ENCODE assay signal across 19 cellular contexts in genomic region chr3:188817920-188818239, GRCh38.
DNase-seq lines count a peak whose midpoint lies in the region; ATAC-seq and TF ChIP-seq lines count a peak whose summit lies in the region.
"Had no signal": no experiment of that assay in that cellular context is flagged by ENCODE, and none has a peak within 500 bp of the region (broad histone marks: within the 10 kb centered on the region; RNA-seq: fewer than 3 reads in every experiment).

No MANE protein-coding gene starts in this region.

- BruUV-seq in MCF 10A (replicated peaks; lab: Mats Ljungman, UMichigan) = no TSS peak
- no TSS peak for BruUV-seq in mammary epithelial cell (replicated peaks; lab: Mats Ljungman, UMichigan)

- TF ChIP-seq CTCF in MCF 10A (IDR thresholded peaks at IDR 0.05; ENCODE audit: unreplicated experiment) (no peak), mammary epithelial cell (conservative IDR thresholded peaks at IDR 0.05 in 1 of 2, IDR thresholded peaks at IDR 0.05 in 1 of 2; ENCODE audit: extremely low read depth in 1 of 2, insufficient read depth in 1 of 2, low read depth in 1 of 2, low read length in 2 of 2) (no peak), hepatocyte (IDR thresholded peaks at IDR 0.05; ENCODE audit: poor library complexity) (no peak), upper lobe of left lung (IDR thresholded peaks at IDR 0.05) (no peak)

- ATAC-seq in upper lobe of left lung (ENCODE audit: low FRiP score in 2 of 2) = peak in 1 of 2 donors; percentile 52
- no peak for ATAC-seq in GM18870 (IDR thresholded peaks at IDR 0.05; ENCODE audit: unreplicated experiment)

- intact Hi-C loops in MCF 10A (cut with micrococcal nuclease) = no loop called here
- intact Hi-C loops in mammary epithelial cell (cut with micrococcal nuclease) = no loop called here

- H3K4me1 ChIP-seq in mammary epithelial cell (ENCODE audit: insufficient read depth, low read length) (peaks cover 12% of the 10 kb centered on the region), hepatocyte (ENCODE audit: insufficient read depth) (peaks cover 11% of the 10 kb centered on the region), upper lobe of left lung (peaks cover 16 to 36% (median 25%) of the 10 kb centered on the region in 4 donors)
- H3K4me1 ChIP-seq: BLaER1 had no signal

- H3K9me2 ChIP-seq in hepatocyte (replicated peaks; ENCODE audit: insufficient read depth) = no peaks in the 10 kb centered on the region

- H3K27me3 Mint-ChIP-seq in MCF 10A (ENCODE audit: insufficient read depth, unreplicated experiment) = no peaks in the 10 kb centered on the region
- H3K27me3 Mint-ChIP-seq: CD8-positive, alpha-beta memory T cell had no signal

- H3K4me2 ChIP-seq in mammary epithelial cell (ENCODE audit: insufficient read depth, low read depth, low read length) (no peak overlapping the region), hepatocyte (no peak overlapping the region)
- H3K4me2 ChIP-seq: BLaER1 had no signal

- H3K79me2 ChIP-seq in mammary epithelial cell (ENCODE audit: insufficient read depth, low read length) (no peaks in the 10 kb centered on the region), hepatocyte (peaks cover 2% of the 10 kb centered on the region)

- DNase-seq in MCF 10A (ENCODE audit: unreplicated experiment) (no peak), mammary epithelial cell (no peak), NOMO-1 treated with DMSO at 0.1 percent for 48 hours (lab: John Stamatoyannopoulos, UW; ENCODE audit: unreplicated experiment) (peak; percentile 76), hepatocyte (ENCODE audit: low spot score) (no peak), upper lobe of left lung (no peak), KG1 (lab: John Stamatoyannopoulos, UW) (no peak), T-helper 1 cell (no peak)
- DNase-seq: CD8-positive, alpha-beta memory T cell; DMS 273 treated with DMSO at 0.1 percent for 48 hours; GF-D8; IMR-90; NCI-H1048; NCI-H146; NCI-H2081 treated with DMSO at 0.1 percent for 48 hours; NCI-H510A treated with DMSO at 0.1 percent for 48 hours; NCI-H82 had no signal

- no peak overlapping the region for H3K9ac ChIP-seq in mammary epithelial cell (ENCODE audit: insufficient read depth, low read length)
- H3K9ac ChIP-seq: BLaER1 had no signal

- peak overlapping the region; percentile 27 for H3K27ac Mint-ChIP-seq in MCF 10A (ENCODE audit: low read depth, unreplicated experiment)
- H3K27ac Mint-ChIP-seq: CD8-positive, alpha-beta memory T cell had no signal

- H3K27me3 ChIP-seq in mammary epithelial cell (ENCODE audit: insufficient read depth, low read length) = no peaks in the 10 kb centered on the region
- H3K27me3 ChIP-seq in hepatocyte = no peaks in the 10 kb centered on the region
- no peaks in the 10 kb centered on the region for H3K27me3 ChIP-seq in upper lobe of left lung
- H3K27me3 ChIP-seq: BLaER1, SJSA1 had no signal

- POLR2A ChIA-PET in MCF 10A (lab: Yijun Ruan, JAX) = interaction anchor here (0.5 to 4.1 kb wide), 22 partner anchors 9 to 1077 kb away, joined by 3 to 48 read pairs (median 3); no protein-coding TSS in a partner anchor

- H3K27ac ChIP-seq in mammary epithelial cell (ENCODE audit: insufficient read depth, low read depth, low read length) = no peak overlapping the region
- H3K27ac ChIP-seq in hepatocyte = peak overlapping the region; percentile 7
- H3K27ac ChIP-seq in upper lobe of left lung = peak overlapping the region in 3 of 4 donors; percentile 1 to 65 (median 22)
- H3K27ac ChIP-seq: BLaER1, SJSA1 had no signal

- H3K36me3 ChIP-seq in mammary epithelial cell (ENCODE audit: insufficient read depth, low read length) (no peaks in the 10 kb centered on the region), hepatocyte (replicated peaks; ENCODE audit: insufficient read depth, low read depth) (no peaks in the 10 kb centered on the region), upper lobe of left lung (no peaks in the 10 kb centered on the region)
- H3K36me3 ChIP-seq: BLaER1, SJSA1 had no signal

- H2AFZ ChIP-seq in mammary epithelial cell (ENCODE audit: low read depth, low read length) (no peak overlapping the region), hepatocyte (no peak overlapping the region)

- H3K4me3 Mint-ChIP-seq in MCF 10A (ENCODE audit: unreplicated experiment) = no peak overlapping the region
- H3K4me3 Mint-ChIP-seq: CD8-positive, alpha-beta memory T cell had no signal

- WGBS in mammary epithelial cell (ENCODE audit: low coverage, missing lambda C conversion rate) = 89% methylated on average over 3 of the region's 3 CpGs
- 72% methylated on average over 3 of the region's 3 CpGs for WGBS in hepatocyte (ENCODE audit: low lambda C conversion rate, missing lambda C conversion rate)
- 52 to 77% methylated on average over 3 of the region's 3 CpGs for WGBS in upper lobe of left lung, 2 donors

- TF ChIP-seq POLR2A in upper lobe of left lung (IDR thresholded peaks at IDR 0.05) = no peak

- peaks cover 35% of the 10 kb centered on the region for H3K4me1 Mint-ChIP-seq in MCF 10A (ENCODE audit: insufficient read depth, unreplicated experiment)

- H3K9me3 ChIP-seq in mammary epithelial cell (replicated peaks; ENCODE audit: insufficient read depth, low read length) (no peaks in the 10 kb centered on the region), hepatocyte (ENCODE audit: low read depth) (no peaks in the 10 kb centered on the region), upper lobe of left lung (no peaks in the 10 kb centered on the region)
- H3K9me3 ChIP-seq: BLaER1, SJSA1 had no signal

- CTCF ChIA-PET in MCF 10A (lab: Yijun Ruan, JAX) = interaction anchor here (0.8 to 1.4 kb wide), 5 partner anchors 10 to 1070 kb away, joined by 3 to 4 read pairs (median 3); no protein-coding TSS in a partner anchor
- CTCF ChIA-PET in mammary epithelial cell (lab: Charles Lee; ENCODE audit: low non-redundant PET) = no interaction called here

- H4K20me1 ChIP-seq in mammary epithelial cell (ENCODE audit: insufficient read depth, low read length) = no peaks in the 10 kb centered on the region
- H4K20me1 ChIP-seq in hepatocyte (ENCODE audit: insufficient read depth, poor library complexity, severe bottlenecking) = no peaks in the 10 kb centered on the region
- H4K20me1 ChIP-seq: BLaER1 had no signal

- in situ Hi-C loops in mammary epithelial cell (cut with MboI; ENCODE audit: low sequenced_read_pairs in 2 of 2) = no loop called here

- H3K36me3 Mint-ChIP-seq in MCF 10A (ENCODE audit: insufficient read depth, unreplicated experiment) = no peaks in the 10 kb centered on the region
- H3K36me3 Mint-ChIP-seq: CD8-positive, alpha-beta memory T cell had no signal

- dilution Hi-C loops in mammary epithelial cell (cut with HindIII; ENCODE audit: low sequenced_read_pairs) = no loop called here

- H3K9me3 Mint-ChIP-seq in MCF 10A (ENCODE audit: unreplicated experiment) = no peaks in the 10 kb centered on the region
- H3K9me3 Mint-ChIP-seq: CD8-positive, alpha-beta memory T cell had no signal

- no peak for TF ChIP-seq EP300 in upper lobe of left lung (IDR thresholded peaks at IDR 0.05)

- no peak overlapping the region for H3K4me3 ChIP-seq in mammary epithelial cell (replicated peaks in 1 of 3; ENCODE audit: insufficient read depth in 1 of 3, low read depth in 2 of 3, low read length in 3 of 3)
- no peak overlapping the region for H3K4me3 ChIP-seq in hepatocyte
- H3K4me3 ChIP-seq in upper lobe of left lung = no peak overlapping the region
- H3K4me3 ChIP-seq: BLaER1, SJSA1 had no signal
